8 cellular contexts compared by ENCODE assay signal in the genomic region with DNA sequence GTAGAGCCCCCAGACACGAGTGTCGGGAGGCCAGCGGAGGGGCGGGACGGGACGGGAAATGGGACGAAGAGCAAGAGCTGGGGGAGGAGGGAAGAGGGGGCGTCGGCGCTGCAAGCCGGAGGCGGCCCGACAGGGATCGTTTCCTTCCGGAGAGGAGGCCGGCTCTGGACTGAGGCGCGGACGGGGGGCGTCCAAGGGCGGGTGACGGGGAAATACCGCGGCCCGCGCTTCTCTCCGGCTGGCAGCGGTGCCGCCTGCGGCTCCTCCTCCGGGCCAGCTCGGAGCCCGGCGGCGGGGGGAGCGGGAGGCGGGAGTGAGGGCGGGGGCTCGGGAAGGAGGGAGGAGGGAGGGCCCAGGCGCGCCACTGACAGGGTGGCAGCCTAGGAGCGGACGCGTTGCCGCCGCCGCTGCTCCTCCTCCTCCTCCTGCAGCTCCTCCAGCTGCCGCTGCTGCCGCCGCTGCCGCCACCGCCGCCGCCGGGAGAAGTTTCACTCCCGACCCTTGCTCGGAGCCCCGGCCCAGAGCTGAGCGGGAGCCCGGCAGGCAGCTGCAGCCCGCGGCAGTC. TPM values are rescaled to one million over a fixed set of nuclear protein-coding genes. Genes with fewer than 3 reads are reported as not detected.
DNase-seq lines count a peak whose midpoint lies in the region; ATAC-seq, FAIRE-seq and TF ChIP-seq lines count a peak whose summit lies in the region.

A gene (plus strand): TSS at position 364 of the 565 bp plus-strand sequence.

- no peaks in the 10 kb centered on the region for H3K27me3 ChIP-seq in HCT116 (ENCODE audit: insufficient read depth, low read length)
- H3K27me3 ChIP-seq in endothelial cell of umbilical vein (ENCODE audit: control insufficient read depth in 2 of 2, insufficient read depth in 2 of 2, low read length in 2 of 2) = no peaks in the 10 kb centered on the region

- H3K36me3 ChIP-seq in HCT116 (ENCODE audit: control insufficient read depth in 1 of 2, insufficient read depth in 2 of 2, low read length in 2 of 2) (no peaks in the 10 kb centered on the region), endothelial cell of umbilical vein (ENCODE audit: control insufficient read depth in 2 of 2, extremely low read depth in 1 of 2, insufficient read depth in 2 of 2, low read length in 2 of 2) (no peaks in the 10 kb centered on the region)

- TF ChIP-seq RAD21 in HCT116 (IDR thresholded peaks at IDR 0.05; ENCODE audit: low read depth) = no peak

- H3K9me3 ChIP-seq in HCT116 (ENCODE audit: control insufficient read depth in 1 of 2, insufficient read depth in 1 of 2, low read depth in 1 of 2, low read length in 2 of 2) (no peaks in the 10 kb centered on the region), endothelial cell of umbilical vein (replicated peaks; ENCODE audit: control insufficient read depth, insufficient read depth, low read length) (no peaks in the 10 kb centered on the region)

- H3K4me1 ChIP-seq in HCT116 (ENCODE audit: control insufficient read depth in 1 of 2, insufficient read depth in 2 of 2, low read length in 2 of 2) (peaks cover 9 to 28% of the 10 kb centered on the region in 2 experiments; a peak in 3 of 4 replicates), endothelial cell of umbilical vein (ENCODE audit: control insufficient read depth, extremely low read depth, insufficient read depth, low read length) (peaks cover 15% of the 10 kb centered on the region)

- CTCF ChIA-PET in HCT116 (lab: Charles Lee) = no interaction called here
- CTCF ChIA-PET in WTC11 (lab: Charles Lee) = interaction anchor here (0.7 to 1.3 kb wide), 2 partner anchors 133 to 1359 kb away, joined by 4 read pairs; no protein-coding TSS in a partner anchor
- CTCF ChIA-PET in endothelial cell of umbilical vein (lab: Charles Lee) = interaction anchor here (0.8 to 3.7 kb wide), 4 partner anchors 133 to 1519 kb away, joined by 3 to 19 read pairs (median 4); no protein-coding TSS in a partner anchor

- H3K27ac ChIP-seq in HCT116 (ENCODE audit: low read depth, low read length) = peak within 1 kb of the TSS; percentile 52; the same call in 1 of the 2 replicates
- peak within 1 kb of the TSS; percentile 18 for H3K27ac ChIP-seq in endothelial cell of umbilical vein (ENCODE audit: insufficient read depth, low read depth, low read length)

- H3K27ac Mint-ChIP-seq in WTC11 = no peak within 1 kb of the TSS

- RAD21 ChIA-PET in HCT116 (lab: Charles Lee; ENCODE audit: low non-redundant PET in 1 of 2, low total read pairs in 2 of 2, uncharacterized antibody in 2 of 2, unreplicated experiment in 2 of 2) = no interaction called here

- dilution Hi-C loops in endothelial cell of umbilical vein (cut with MboI; ENCODE audit: extremely low pct_ligation_motif_present, low sequenced_read_pairs) = no loop called here

- H3K9ac ChIP-seq in HCT116 (ENCODE audit: low read length) (peak within 1 kb of the TSS; percentile 62), endothelial cell of umbilical vein (replicated peaks; ENCODE audit: extremely low read depth, insufficient read depth, low read length) (peak within 1 kb of the TSS; percentile 38)

- POLR2A ChIA-PET in HCT116 (lab: Charles Lee) (no interaction called here), WTC11 (lab: Charles Lee) (no interaction called here), endothelial cell of umbilical vein (lab: Charles Lee) (no interaction called here)

- H3K4me1 Mint-ChIP-seq in WTC11 = peaks cover 15% of the 10 kb centered on the region

- intact Hi-C loops in HCT116 (cut with micrococcal nuclease) (loop anchor here (10.0 kb wide), 1 partner anchor 1481 kb away; no protein-coding TSS in a partner anchor), endothelial cell of umbilical vein (cut with micrococcal nuclease) (loop anchor here (2.0 to 10.0 kb wide), 4 partner anchors 237 to 1361 kb away; a partner anchor contains a TSS)

- peak; percentile 68 for FAIRE-seq in endothelial cell of umbilical vein (lab: Jason Lieb, UNC)

- H2AFZ ChIP-seq in HCT116 (ENCODE audit: low read depth, low read length, poor library complexity, severe bottlenecking) = peak within 1 kb of the TSS; percentile 93
- peak within 1 kb of the TSS; percentile 99 for H2AFZ ChIP-seq in endothelial cell of umbilical vein (ENCODE audit: low read depth, low read length)

- peak; percentile 56 to 78 (median 75) for DNase-seq in NCI-H1417 (lab: John Stamatoyannopoulos, UW)
- no peak for DNase-seq in NCI-H1417 treated with DMSO at 0.1 percent for 48 hours (lab: John Stamatoyannopoulos, UW)
- peak; percentile 46 for DNase-seq in HCT116 (ENCODE audit: low read depth, low spot score)
- DNase-seq in MV-4-11 (lab: John Stamatoyannopoulos, UW) = peak; percentile 26
- DNase-seq in WTC11 (ENCODE audit: low spot score) = peak; percentile 78
- DNase-seq in endothelial cell of umbilical vein (ENCODE audit: low read depth, low spot score) = peak; percentile 89
- DNase-seq in lung microvascular endothelial cell (ENCODE audit: low read depth in 2 of 2) = peak; percentile 68 to 82
- peak in 2 of 3 experiments; percentile 19 to 49 for DNase-seq in stimulated activated CD4-positive, alpha-beta T cell treated with anti-CD3 and anti-CD28 coated beads, TNF-alpha, amount 100 ng/mL, for 24 hours (ENCODE audit: low read depth in 3 of 3)

- no peaks in the 10 kb centered on the region for H3K9me1 ChIP-seq in endothelial cell of umbilical vein (replicated peaks; ENCODE audit: control insufficient read depth, extremely low read depth, insufficient read depth, low read length)

- H3K4me2 ChIP-seq in HCT116 (ENCODE audit: low read length) (peak within 1 kb of the TSS; percentile 90), endothelial cell of umbilical vein (ENCODE audit: insufficient read depth, low read length) (peak within 1 kb of the TSS; percentile 97)

- H4K20me1 ChIP-seq in HCT116 (ENCODE audit: insufficient read depth) (no peaks in the 10 kb centered on the region), endothelial cell of umbilical vein (replicated peaks; ENCODE audit: control insufficient read depth, extremely low read depth, insufficient read depth, low read length) (no peaks in the 10 kb centered on the region)

- no peak for TF ChIP-seq POLR2A in HCT116 (IDR thresholded peaks at IDR 0.05; ENCODE audit: borderline replicate concordance, extremely low read depth, insufficient read depth, insufficient read length)
- peak; percentile 39 for TF ChIP-seq POLR2A in endothelial cell of umbilical vein (IDR thresholded peaks at IDR 0.05; ENCODE audit: low read depth, low read length)

- no peaks in the 10 kb centered on the region for H3K79me2 ChIP-seq in HCT116 (ENCODE audit: insufficient read depth, low read length)
- H3K79me2 ChIP-seq in endothelial cell of umbilical vein (ENCODE audit: control insufficient read depth, insufficient read depth, low read length) = no peaks in the 10 kb centered on the region

- no peaks in the 10 kb centered on the region for H3K9me3 Mint-ChIP-seq in WTC11

- no peaks in the 10 kb centered on the region for H3K36me3 Mint-ChIP-seq in WTC11

- H3K4me3 ChIP-seq in HCT116 (replicated peaks in 1 of 2; ENCODE audit: low read depth in 1 of 2, low read length in 2 of 2) (peak within 1 kb of the TSS; percentile 49 to 62), endothelial cell of umbilical vein (replicated peaks in 1 of 3; ENCODE audit: insufficient read depth in 1 of 3, low read depth in 1 of 3, low read length in 3 of 3) (peak within 1 kb of the TSS; percentile 35 to 89 (median 52))

- no TSS peak for BruUV-seq in HCT116 (replicated peaks; lab: Mats Ljungman, UMichigan)
- no TSS peak for BruUV-seq in endothelial cell of umbilical vein (replicated peaks; lab: Mats Ljungman, UMichigan)

- TF ChIP-seq CTCF in HCT116 (IDR thresholded peaks at IDR 0.05 in 2 of 3, conservative IDR thresholded peaks at IDR 0.05 in 1 of 3; ENCODE audit: borderline replicate concordance in 1 of 3, insufficient read depth in 1 of 3, low read depth in 2 of 3, low read length in 2 of 3) (no peak), WTC11 (IDR thresholded peaks at IDR 0.05) (no peak), endothelial cell of umbilical vein (IDR thresholded peaks at IDR 0.05; ENCODE audit: extremely low read depth in 1 of 2, insufficient read depth in 1 of 2, low read depth in 1 of 2, low read length in 2 of 2) (peak in 1 of 2 donors; percentile 10)

- H3K9me2 ChIP-seq in HCT116 (ENCODE audit: insufficient read depth) = no peaks in the 10 kb centered on the region

- peak within 1 kb of the TSS; percentile 83 for H3K4me3 Mint-ChIP-seq in WTC11

- H3K27me3 Mint-ChIP-seq in WTC11 (ENCODE audit: low read depth) = peaks cover 58% of the 10 kb centered on the region

- ATAC-seq in HCT116 (peak; percentile 90), WTC11 (peak; percentile 72)

TF ChIP-seq in HCT116, 20 proteins besides CTCF, POLR2A, EP300 and RAD21 (continues in another document):
- TF ChIP-seq EGR1 (IDR thresholded peaks at IDR 0.05; ENCODE audit: low read depth) = peak; percentile 10; the same call in 1 of the 2 replicates
- no peak for TF ChIP-seq ZNF274 (IDR thresholded peaks at IDR 0.05; ENCODE audit: low read depth, low read length)
- no peak for TF ChIP-seq TCF7L2 (IDR thresholded peaks at IDR 0.05; ENCODE audit: borderline replicate concordance, extremely low read depth, insufficient read depth, insufficient read length)

TF ChIP-seq in WTC11, 78 proteins besides CTCF, POLR2A, EP300 and RAD21 (continues in another document):
- no peak for TF ChIP-seq SMAD4 (CRISPR knock-in tag; IDR thresholded peaks at IDR 0.05)

TF ChIP-seq in endothelial cell of umbilical vein, 7 proteins besides CTCF, POLR2A, EP300 and RAD21:
- no peak for TF ChIP-seq FOS (IDR thresholded peaks at IDR 0.05; ENCODE audit: borderline replicate concordance, insufficient read depth, low read length)
- peak; percentile 72 for TF ChIP-seq POLR2AphosphoS5 (IDR thresholded peaks at IDR 0.05; ENCODE audit: insufficient read depth, low read depth, low read length)
- TF ChIP-seq MYC (IDR thresholded peaks at IDR 0.05; ENCODE audit: low read depth, low read length) = no peak
TF ChIP-seq in endothelial cell of umbilical vein: peak in this region for 1.

RNA-seq across cellular contexts. Expression of the gene that starts here (rescaled TPM):
- total RNA-seq in HCT116 (2021; ENCODE audit: unreplicated experiment) (2.3 TPM), WTC11 (2021) (0.98 to 1.3 TPM (median 1.1 TPM) in 3 replicates), endothelial cell of umbilical vein (6.8 and 8.4 TPM in 2 replicates), lung microvascular endothelial cell (2.8 and 3.4 TPM in 2 replicates)
- 0.57 and 0.64 TPM in 2 replicates for polyA plus RNA-seq in HCT116 (2012)
- 2.2 and 2.8 TPM in 2 replicates for polyA plus RNA-seq in endothelial cell of umbilical vein
- 1.9 and 2.3 TPM in 2 replicates for polyA plus RNA-seq in endothelial cell of umbilical vein (2011; cell fraction: cytosol; rRNA removed)
- 3.0 and 4.0 TPM in 2 replicates for polyA plus RNA-seq in endothelial cell of umbilical vein (2011; cell fraction: nucleus; rRNA removed)
- 1.7 TPM in 2 replicates for polyA plus RNA-seq in endothelial cell of umbilical vein (2012)
- 7.7 and 8.1 TPM in 2 replicates for polyA minus RNA-seq in endothelial cell of umbilical vein
- not detected for polyA minus RNA-seq in endothelial cell of umbilical vein (2011; cell fraction: cytosol; rRNA and poly(A)+ RNA removed)
- 11.1 and 11.3 TPM in 2 replicates for polyA minus RNA-seq in endothelial cell of umbilical vein (2011; cell fraction: nucleus; rRNA and poly(A)+ RNA removed)
